Comparison of ENCODE assay signal across 8 cellular contexts in the genomic region with DNA sequence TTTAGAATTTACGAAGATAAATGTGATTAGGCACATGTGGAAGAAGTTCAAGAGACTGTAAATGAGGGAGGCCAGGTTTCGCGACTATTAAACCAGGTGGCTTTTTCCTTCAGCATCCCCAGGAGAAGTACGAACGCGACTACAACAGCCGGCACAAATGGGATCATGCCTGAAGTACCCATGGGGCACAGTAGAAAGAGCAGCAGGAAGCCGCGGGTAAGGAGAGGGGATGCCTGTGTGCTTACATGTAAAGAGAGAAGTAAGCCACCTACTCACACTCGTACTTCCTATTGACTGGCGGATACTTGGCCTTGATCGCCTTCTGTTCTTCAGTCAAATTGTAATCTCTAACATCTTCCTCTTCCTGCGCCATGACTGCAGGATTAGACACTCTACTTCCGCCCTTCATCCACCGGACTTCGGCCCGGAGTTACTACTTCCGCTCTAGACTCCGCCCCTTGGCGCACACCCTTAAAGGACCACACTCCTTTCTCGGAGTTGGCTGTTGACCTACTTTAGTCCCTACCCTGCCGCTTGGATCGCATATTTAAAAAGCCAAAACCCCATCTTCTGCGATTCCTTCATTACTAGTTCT. TPM values are rescaled to one million over a fixed set of nuclear protein-coding genes. Genes with fewer than 3 reads are reported as not detected.
DNase-seq lines count a peak whose midpoint lies in the region; ATAC-seq and TF ChIP-seq lines count a peak whose summit lies in the region.

A gene (minus strand): TSS at position 394 of the 595 bp plus-strand sequence. CDS start 21 bp downstream, at position 373.

- peak within 1 kb of the TSS; percentile 94 for H3K4me3 Mint-ChIP-seq in Calu3 (ENCODE audit: low read depth, unreplicated experiment)

- peaks cover 16 to 44% of the 10 kb centered on the region in 2 experiments for H3K79me1 ChIP-seq in IMR-90 (ENCODE audit: low read depth in 1 of 2, low read length in 2 of 2)

- H3K27me3 ChIP-seq in IMR-90 (ENCODE audit: control insufficient read depth, insufficient read depth, low read length): no peaks in the 10 kb centered on the region

- H2BK120ac ChIP-seq in IMR-90 (ENCODE audit: low read depth, low read length): peak within 1 kb of the TSS; percentile 87

- WGBS in IMR-90 (ENCODE audit: extremely low coverage in 2 of 2, insufficient read length in 1 of 2), 2 experiments: 0% methylated on average over 12 of the region's 24 CpGs; no CpG with 5 or more reads in 1 of the 2 experiments

- peak within 1 kb of the TSS; percentile 97 for H3K4me3 ChIP-seq in IMR-90 (ENCODE audit: insufficient read depth, low read depth, low read length)
- peak within 1 kb of the TSS; percentile 47 for H3K4me3 ChIP-seq in mucosa of descending colon

- TF ChIP-seq RAD21 in IMR-90 (IDR thresholded peaks at IDR 0.05; ENCODE audit: low read length): no peak

- in situ Hi-C loops in IMR-90 (cut with MboI; ENCODE audit: low sequenced_read_pairs): no loop called here

- peaks cover 15% of the 10 kb centered on the region for H3K36me3 ChIP-seq in IMR-90 (ENCODE audit: control insufficient read depth, insufficient read depth, low read length)
- H3K36me3 ChIP-seq in mucosa of descending colon (ENCODE audit: low read depth): peaks cover 10% of the 10 kb centered on the region

- H3K4ac ChIP-seq in IMR-90 (ENCODE audit: low read depth, low read length): peak within 1 kb of the TSS; percentile 98

- peaks cover 2% of the 10 kb centered on the region; the same call in 1 of the 2 replicates for H3K4me1 ChIP-seq in IMR-90 (ENCODE audit: control insufficient read depth, insufficient read depth, low read length)
- peaks cover 36% of the 10 kb centered on the region for H3K4me1 ChIP-seq in mucosa of descending colon (ENCODE audit: low read depth)

- no peaks in the 10 kb centered on the region for H3K9me3 Mint-ChIP-seq in Calu3 (ENCODE audit: low read depth, unreplicated experiment)

- peaks cover 3% of the 10 kb centered on the region for H3K4me1 Mint-ChIP-seq in Calu3 (ENCODE audit: low read depth, unreplicated experiment)

- peak within 1 kb of the TSS; percentile 97 for H4K5ac ChIP-seq in IMR-90 (ENCODE audit: low read depth, low read length)

- H2AK5ac ChIP-seq in IMR-90 (ENCODE audit: low read depth, low read length): peak within 1 kb of the TSS; percentile 91

- H4K20me1 ChIP-seq in IMR-90 (ENCODE audit: insufficient read depth, low read length): peaks cover 10% of the 10 kb centered on the region

- dilution Hi-C loops in IMR-90 (cut with HindIII; ENCODE audit: low sequenced_read_pairs, unreplicated experiment): no loop called here

- intact Hi-C loops in Calu3 (cut with micrococcal nuclease; ENCODE audit: unreplicated experiment) (no loop called here), IMR-90 (cut with micrococcal nuclease) (loop anchor here (2.0 kb wide), 2 partner anchors 53 to 201 kb away; a partner anchor contains a TSS), mucosa of descending colon (cut with DNase I, micrococcal nuclease) (no loop called here)

- H3K9me1 ChIP-seq in IMR-90 (ENCODE audit: insufficient read depth, low read length): no peaks in the 10 kb centered on the region; the same call in 1 of the 2 replicates

- H3K9ac ChIP-seq in IMR-90 (ENCODE audit: low read depth, low read length): peak within 1 kb of the TSS; percentile 95

- H3K56ac ChIP-seq in IMR-90 (ENCODE audit: extremely low read depth, insufficient read depth, low read length): peak within 1 kb of the TSS; percentile 98

- H3K27me3 Mint-ChIP-seq in Calu3 (ENCODE audit: unreplicated experiment): no peaks in the 10 kb centered on the region

- H3K23ac ChIP-seq in IMR-90 (ENCODE audit: low read depth, low read length): peak within 1 kb of the TSS; percentile 94

- H3K9me3 ChIP-seq in IMR-90 (ENCODE audit: control insufficient read depth, insufficient read depth, low read length) (no peaks in the 10 kb centered on the region), mucosa of descending colon (no peaks in the 10 kb centered on the region)

- DNase-seq in Calu3 (peak; percentile 88), IMR-90 (peak; percentile 92), OCI-M1 (lab: John Stamatoyannopoulos, UW) (peak; percentile 97), activated T-cell treated with anti-CD3 and anti-CD28 coated beads for 24 hours (ENCODE audit: low read depth) (peak; percentile 83), epithelial cell of prostate (ENCODE audit: low read depth, low spot score) (peak; percentile 82), mucosa of descending colon (peak; percentile 90 to 95 (median 94))
- DNase-seq in stimulated activated CD8-positive, alpha-beta memory T cell treated with anti-CD3 and anti-CD28 coated beads, Interleukin-4, amount 100 ng/mL, for 24 hours (ENCODE audit: low read depth): peak; percentile 76

- H2BK15ac ChIP-seq in IMR-90 (ENCODE audit: low read depth, low read length): peak within 1 kb of the TSS; percentile 61; the same call in 1 of the 3 replicates

- H2BK20ac ChIP-seq in IMR-90 (ENCODE audit: low read depth, low read length): peak within 1 kb of the TSS; percentile 39; the same call in 1 of the 2 replicates

- POLR2A ChIA-PET in IMR-90 (lab: Charles Lee; ENCODE audit: unreplicated experiment): interaction anchor here (0.6 kb wide), 1 partner anchor 411 kb away, joined by 3 read pairs; no protein-coding TSS in a partner anchor

- H3K14ac ChIP-seq in IMR-90 (replicated peaks; ENCODE audit: low read depth, low read length): peak within 1 kb of the TSS; percentile 99

- peak within 1 kb of the TSS; percentile 96 for H4K91ac ChIP-seq in IMR-90 (ENCODE audit: insufficient read depth, low read depth, low read length)

- H3K18ac ChIP-seq in IMR-90 (ENCODE audit: low read depth, low read length): peak within 1 kb of the TSS; percentile 93

- peak within 1 kb of the TSS; percentile 90 for H2AFZ ChIP-seq in IMR-90 (replicated peaks; ENCODE audit: low read length, poor library complexity)

- TF ChIP-seq POLR2A in IMR-90 (IDR thresholded peaks at IDR 0.05; ENCODE audit: low read depth, low read length): peak; percentile 73

- H3K36me3 Mint-ChIP-seq in Calu3 (ENCODE audit: insufficient read depth, unreplicated experiment): peaks cover 57% of the 10 kb centered on the region

- H4K8ac ChIP-seq in IMR-90 (ENCODE audit: low read depth in 2 of 2, low read length in 2 of 2): peak within 1 kb of the TSS; percentile 81 to 99

- peak within 1 kb of the TSS; percentile 96 for H2BK5ac ChIP-seq in IMR-90 (ENCODE audit: low read depth, low read length, poor library complexity, severe bottlenecking)

- H3K27ac ChIP-seq in IMR-90 (ENCODE audit: insufficient read depth, low read length) (peak within 1 kb of the TSS; percentile 96), epithelial cell of prostate (peak within 1 kb of the TSS; percentile 98)

- CTCF ChIA-PET in Calu3 (lab: Charles Lee): interaction anchor here (0.5 to 1.6 kb wide), 4 partner anchors 62 to 202 kb away, joined by 3 to 8 read pairs (median 4); no protein-coding TSS in a partner anchor
- CTCF ChIA-PET in IMR-90 (lab: Yijun Ruan, JAX): no interaction called here

- BruUV-seq in Calu3 (replicated peaks; lab: Mats Ljungman, UMichigan) (TSS peak; percentile 89), IMR-90 (replicated peaks; lab: Mats Ljungman, UMichigan) (TSS peak; percentile 82)

- peak; percentile 65 for ATAC-seq in GM21447 (IDR thresholded peaks at IDR 0.05; ENCODE audit: unreplicated experiment)
- peak; percentile 77 for ATAC-seq in IMR-90 (ENCODE audit: low read depth)
- peak; percentile 88 for ATAC-seq in mucosa of descending colon

- peak within 1 kb of the TSS; percentile 99 for H2AK9ac ChIP-seq in IMR-90 (replicated peaks; ENCODE audit: low read depth, low read length, poor library complexity)

- no peak for TF ChIP-seq CTCF in Calu3 (IDR thresholded peaks at IDR 0.05; ENCODE audit: unreplicated experiment)
- no peak for TF ChIP-seq CTCF in IMR-90 (conservative IDR thresholded peaks at IDR 0.05; ENCODE audit: low read depth, low read length)
- TF ChIP-seq CTCF in mucosa of descending colon (IDR thresholded peaks at IDR 0.05): no peak

- peak within 1 kb of the TSS; percentile 100 for H3K27ac Mint-ChIP-seq in Calu3 (ENCODE audit: unreplicated experiment)

- H3K4me2 ChIP-seq in IMR-90 (ENCODE audit: low read depth, low read length): peak within 1 kb of the TSS; percentile 98

TF ChIP-seq in IMR-90, 13 proteins besides CTCF, POLR2A, EP300 and RAD21:
- no peak for TF ChIP-seq SMC3 (IDR thresholded peaks at IDR 0.05; ENCODE audit: low read depth, low read length)
- peak; percentile 86 for TF ChIP-seq MXI1 (IDR thresholded peaks at IDR 0.05; ENCODE audit: borderline replicate concordance, low read depth, low read length)
- TF ChIP-seq CEBPB (IDR thresholded peaks at IDR 0.05; ENCODE audit: low read depth, low read length): no peak
TF ChIP-seq in IMR-90: peak in this region for 1.

RNA-seq across cellular contexts. Expression of the gene that starts here (rescaled TPM):
- total RNA-seq in Calu3 (2022) (48.3 and 51.6 TPM in 2 replicates), IMR-90 (2012; rRNA removed) (31.0 and 59.2 TPM in 2 replicates), mucosa of descending colon (10 to 100 TPM; 40.4 to 45.4 (median 40.9) TPM)
- 43.5 and 52.6 TPM in 2 replicates for polyA plus RNA-seq in IMR-90 (2012; rRNA removed)
- 13.7 and 23.7 TPM in 2 replicates for polyA plus RNA-seq in IMR-90 (2012; cell fraction: cytosol; rRNA removed)
- polyA plus RNA-seq in IMR-90 (2012; cell fraction: nucleus; rRNA removed; ENCODE audit: low replicate concordance): 4.7 and 28.5 TPM in 2 replicates

Comparison
In these comparisons a context has a peak if more than half of its experiments do, and no peak if none do; other contexts are left out.
1. Peak in every context shown above with its lines: DNase-seq, ATAC-seq, H3K4me3 ChIP-seq and H3K27ac ChIP-seq.